In the genomic region with DNA sequence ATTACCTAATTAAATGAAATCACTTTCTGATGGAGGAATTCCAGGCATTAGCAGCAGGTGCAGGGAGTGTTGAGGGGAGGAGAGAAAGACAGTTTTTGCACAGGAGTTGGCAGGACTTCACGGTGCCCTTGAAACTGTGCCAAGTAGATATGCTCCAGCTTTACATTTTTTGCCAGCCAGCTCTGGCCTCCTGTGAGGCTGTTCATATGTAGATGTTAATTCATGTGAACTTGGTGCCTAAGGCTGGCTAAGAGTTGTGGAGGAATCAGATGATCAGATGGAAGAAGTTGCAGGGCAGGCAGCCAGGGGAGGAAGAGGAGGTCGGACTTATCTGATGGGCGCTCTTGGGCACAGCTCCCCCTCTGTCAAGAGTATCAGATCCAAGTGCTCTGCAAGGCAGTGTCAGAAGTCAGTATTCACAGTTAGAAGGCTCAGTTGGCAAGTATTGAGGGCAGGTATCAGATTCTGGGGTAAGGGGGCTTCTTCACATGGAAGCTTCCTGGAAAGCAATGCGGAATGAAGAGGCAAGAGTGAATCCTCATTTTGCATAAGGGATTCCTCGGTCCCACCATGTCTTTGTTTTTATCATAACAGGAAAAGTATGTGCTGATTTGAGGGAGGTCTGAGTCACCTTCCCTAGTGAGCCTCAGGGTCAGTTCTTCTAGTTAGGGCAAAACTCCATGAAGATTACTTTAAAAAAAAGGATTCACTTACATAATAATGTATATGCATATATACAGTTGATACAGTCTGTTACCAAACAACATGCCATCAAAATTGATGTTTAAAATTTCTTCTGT, we compare ENCODE assay signal across 11 cellular contexts.
DNase-seq lines count a peak whose midpoint lies in the region; ATAC-seq and TF ChIP-seq lines count a peak whose summit lies in the region.
"Had no signal": no experiment of that assay in that cellular context is flagged by ENCODE, and none has a peak within 500 bp of the region (broad histone marks: within the 10 kb centered on the region; RNA-seq: fewer than 3 reads in every experiment).

No MANE protein-coding gene starts in this region.

- H3K36me3 ChIP-seq in HAP-1 (replicated peaks), result no peaks in the 10 kb centered on the region

- no peaks in the 10 kb centered on the region for H3K9me3 Mint-ChIP-seq in osteocyte (ENCODE audit: unreplicated experiment)
- H3K9me3 Mint-ChIP-seq in natural killer cell treated with Interleukin-12 subunit alpha and Interleukin-12 subunit beta and Interleukin-15 and Interleukin-18, amount 100 ng/mL, for 72 hours, result no peaks in the 10 kb centered on the region
- H3K9me3 Mint-ChIP-seq in activated CD8-positive, alpha-beta memory T cell treated with anti-CD3 and anti-CD28 coated beads, Interleukin-2, amount 10 ng/mL, durations not matched to agents 7 days and 5 days (ENCODE audit: low read depth), result no peaks in the 10 kb centered on the region
- H3K9me3 Mint-ChIP-seq: nephron progenitor cell, WTC11 had no signal

- H3K27me3 Mint-ChIP-seq in osteocyte (ENCODE audit: unreplicated experiment), result no peaks in the 10 kb centered on the region
- H3K27me3 Mint-ChIP-seq in natural killer cell treated with Interleukin-12 subunit alpha and Interleukin-12 subunit beta and Interleukin-15 and Interleukin-18, amount 100 ng/mL, for 72 hours, result peaks cover 47 to 71% of the 10 kb centered on the region in 2 donors
- H3K27me3 Mint-ChIP-seq in activated CD8-positive, alpha-beta memory T cell treated with anti-CD3 and anti-CD28 coated beads, Interleukin-2, amount 10 ng/mL, durations not matched to agents 7 days and 5 days, result peaks cover 82% of the 10 kb centered on the region

- H3K4me3 ChIP-seq in HAP-1, result no peak overlapping the region
- no peak overlapping the region for H3K4me3 ChIP-seq in cardiac fibroblast (replicated peaks in 1 of 2; ENCODE audit: low read depth in 2 of 2, low read length in 2 of 2)

- no peaks in the 10 kb centered on the region for H3K36me3 Mint-ChIP-seq in osteocyte (ENCODE audit: unreplicated experiment)
- H3K36me3 Mint-ChIP-seq in natural killer cell treated with Interleukin-12 subunit alpha and Interleukin-12 subunit beta and Interleukin-15 and Interleukin-18, amount 100 ng/mL, for 72 hours, result no peaks in the 10 kb centered on the region
- H3K36me3 Mint-ChIP-seq in activated CD8-positive, alpha-beta memory T cell treated with anti-CD3 and anti-CD28 coated beads, Interleukin-2, amount 10 ng/mL, durations not matched to agents 7 days and 5 days, result no peaks in the 10 kb centered on the region
- H3K36me3 Mint-ChIP-seq: WTC11 had no signal

- no peak for TF ChIP-seq CTCF in cardiac fibroblast (IDR thresholded peaks at IDR 0.05; ENCODE audit: low read depth, low read length)
- no peak for TF ChIP-seq CTCF in osteocyte (IDR thresholded peaks at IDR 0.05)
- TF ChIP-seq CTCF in GM13976 (IDR thresholded peaks at IDR 0.05; ENCODE audit: borderline replicate concordance, control extremely low read depth, extremely low read depth, insufficient read depth, missing control alignments), result no peak

- H3K4me3 Mint-ChIP-seq in osteocyte (ENCODE audit: unreplicated experiment), result no peak overlapping the region
- no peak overlapping the region for H3K4me3 Mint-ChIP-seq in natural killer cell treated with Interleukin-12 subunit alpha and Interleukin-12 subunit beta and Interleukin-15 and Interleukin-18, amount 100 ng/mL, for 72 hours
- H3K4me3 Mint-ChIP-seq in activated CD8-positive, alpha-beta memory T cell treated with anti-CD3 and anti-CD28 coated beads, Interleukin-2, amount 10 ng/mL, durations not matched to agents 7 days and 5 days, result no peak overlapping the region
- H3K4me3 Mint-ChIP-seq: nephron progenitor cell, WTC11 had no signal

- H3K4me1 Mint-ChIP-seq in osteocyte (ENCODE audit: unreplicated experiment), result peaks cover 35% of the 10 kb centered on the region
- peaks cover 4 to 7% of the 10 kb centered on the region in 2 donors for H3K4me1 Mint-ChIP-seq in natural killer cell treated with Interleukin-12 subunit alpha and Interleukin-12 subunit beta and Interleukin-15 and Interleukin-18, amount 100 ng/mL, for 72 hours (ENCODE audit: low read depth in 2 of 2)
- H3K4me1 Mint-ChIP-seq in activated CD8-positive, alpha-beta memory T cell treated with anti-CD3 and anti-CD28 coated beads, Interleukin-2, amount 10 ng/mL, durations not matched to agents 7 days and 5 days, result peaks cover 14% of the 10 kb centered on the region
- H3K4me1 Mint-ChIP-seq: nephron progenitor cell had no signal

- DNase-seq in HAP-1 (ENCODE audit: low spot score in 2 of 2) (peak; percentile 27 to 45), NCI-H2196 treated with DMSO at 0.1 percent for 48 hours (lab: John Stamatoyannopoulos, UW; ENCODE audit: unreplicated experiment) (peak; percentile 26), cardiac fibroblast (ENCODE audit: low read depth in 2 of 2) (peak; percentile 27 to 60), osteocyte (ENCODE audit: extremely low spot score, unreplicated experiment) (no peak), GM13976 (ENCODE audit: low spot score) (no peak)
- DNase-seq in activated effector memory CD4-positive, alpha-beta T cell treated with Interleukin-2 at 50 U/mL for 16 hours, result no peak
- DNase-seq in natural killer cell treated with Interleukin-12 subunit alpha and Interleukin-12 subunit beta and Interleukin-15 and Interleukin-18, amount 100 ng/mL, for 72 hours (ENCODE audit: low spot score), result no peak
- no peak for DNase-seq in activated CD8-positive, alpha-beta memory T cell treated with anti-CD3 and anti-CD28 coated beads, Interleukin-2, amount 10 ng/mL, durations not matched to agents 7 days and 5 days
- DNase-seq: activated naive CD4-positive, alpha-beta T cell treated with anti-CD3 and anti-CD28 coated beads, Interleukin-2, amount 50 U/mL, for 16 hours; nephron progenitor cell had no signal

- no peak for ATAC-seq in natural killer cell treated with Interleukin-12 subunit alpha and Interleukin-12 subunit beta and Interleukin-15 and Interleukin-18, amount 100 ng/mL, for 72 hours
- ATAC-seq in activated CD8-positive, alpha-beta memory T cell treated with anti-CD3 and anti-CD28 coated beads, Interleukin-2, amount 10 ng/mL, durations not matched to agents 7 days and 5 days, result no peak
- ATAC-seq: WTC11 had no signal

- H3K9me3 ChIP-seq in HAP-1, result no peaks in the 10 kb centered on the region

- in situ Hi-C loops in HAP-1 (cut with MboI; ENCODE audit: low sequenced_read_pairs), result loop anchor here (10.0 kb wide), 1 partner anchor 347 kb away; no protein-coding TSS in a partner anchor
- in situ Hi-C loops in GM13976 (cut with MboI; ENCODE audit: low sequenced_read_pairs, unreplicated experiment), result no loop called here

- CTCF ChIA-PET in activated CD8-positive, alpha-beta memory T cell treated with anti-CD3 and anti-CD28 coated beads, Interleukin-2, amount 10 ng/mL, durations not matched to agents 7 days and 5 days (lab: Charles Lee), result interaction anchor here (0.9 to 10.8 kb wide), 5 partner anchors 7 to 131 kb away, joined by 4 to 178 read pairs (median 13); no protein-coding TSS in a partner anchor

- H3K27ac Mint-ChIP-seq in osteocyte (ENCODE audit: unreplicated experiment), result peak overlapping the region; percentile 72
- no peak overlapping the region for H3K27ac Mint-ChIP-seq in natural killer cell treated with Interleukin-12 subunit alpha and Interleukin-12 subunit beta and Interleukin-15 and Interleukin-18, amount 100 ng/mL, for 72 hours
- H3K27ac Mint-ChIP-seq in activated CD8-positive, alpha-beta memory T cell treated with anti-CD3 and anti-CD28 coated beads, Interleukin-2, amount 10 ng/mL, durations not matched to agents 7 days and 5 days, result no peak overlapping the region
- H3K27ac Mint-ChIP-seq: nephron progenitor cell, WTC11 had no signal

- H3K4me1 ChIP-seq in HAP-1, result peaks cover 22% of the 10 kb centered on the region

- no peaks in the 10 kb centered on the region for H3K27me3 ChIP-seq in HAP-1 (ENCODE audit: low read depth)

Comparison
In these comparisons a context has a peak if more than half of its experiments do, and no peak if none do; other contexts are left out.
1. DNase-seq: peak in HAP-1 (2 of 2), NCI-H2196 treated with DMSO at 0.1 percent for 48 hours (single experiment) and cardiac fibroblast (2 of 2); none in osteocyte (single experiment), GM13976 (single experiment), activated effector memory CD4-positive, alpha-beta T cell treated with Interleukin-2 at 50 U/mL for 16 hours (single experiment), natural killer cell treated with Interleukin-12 subunit alpha and Interleukin-12 subunit beta and Interleukin-15 and Interleukin-18, amount 100 ng/mL, for 72 hours (single experiment) and activated CD8-positive, alpha-beta memory T cell treated with anti-CD3 and anti-CD28 coated beads, Interleukin-2, amount 10 ng/mL, durations not matched to agents 7 days and 5 days (single experiment).